In genomic region chr11:83858694-83859093, GRCh38 we compare ENCODE assay signal across 35 cellular contexts.
"Had no signal": no experiment of that assay in that cellular context is flagged by ENCODE, and none has a peak within 500 bp of the region (broad histone marks: within the 10 kb centered on the region; RNA-seq: fewer than 3 reads in every experiment).

No MANE protein-coding gene starts in this region.

- DNase-seq: Karpas-422, Kasumi-1, MG63, MM.1S, MV-4-11, NCI-H1048, NCI-H1092, NCI-H1092 treated with DMSO at 0.1 percent for 48 hours, NCI-H1105, NCI-H1105 treated with DMSO at 0.1 percent for 48 hours, NCI-H1417, NCI-H1417 treated with DMSO at 0.1 percent for 48 hours, NCI-H1436, NCI-H1436 treated with DMSO at 0.1 percent for 48 hours, NCI-H146, NCI-H1694, NCI-H1694 treated with DMSO at 0.1 percent for 48 hours, NCI-H187, NCI-H187 treated with DMSO at 0.1 percent for 48 hours, NCI-H1930, NCI-H2029, NCI-H2029 treated with DMSO at 0.1 percent for 48 hours, NCI-H2081, NCI-H2081 treated with DMSO at 0.1 percent for 48 hours, NCI-H2107, NCI-H2171, NCI-H2171 treated with DMSO at 0.1 percent for 48 hours, NCI-H2227 treated with DMSO at 0.1 percent for 48 hours, NCI-H226, NCI-H345, NCI-H446, NCI-H446 treated with DMSO at 0.1 percent for 48 hours, NCI-H510A, NCI-H510A treated with DMSO at 0.1 percent for 48 hours, NCI-H524 had no signal

- H3K27me3 ChIP-seq: MG63 had no signal

- H3K36me3 ChIP-seq: MG63 had no signal

- H3K9me3 ChIP-seq: MG63 had no signal

- H3K4me3 ChIP-seq: MG63 had no signal
